8 cellular contexts compared by ENCODE assay signal in the genomic region with DNA sequence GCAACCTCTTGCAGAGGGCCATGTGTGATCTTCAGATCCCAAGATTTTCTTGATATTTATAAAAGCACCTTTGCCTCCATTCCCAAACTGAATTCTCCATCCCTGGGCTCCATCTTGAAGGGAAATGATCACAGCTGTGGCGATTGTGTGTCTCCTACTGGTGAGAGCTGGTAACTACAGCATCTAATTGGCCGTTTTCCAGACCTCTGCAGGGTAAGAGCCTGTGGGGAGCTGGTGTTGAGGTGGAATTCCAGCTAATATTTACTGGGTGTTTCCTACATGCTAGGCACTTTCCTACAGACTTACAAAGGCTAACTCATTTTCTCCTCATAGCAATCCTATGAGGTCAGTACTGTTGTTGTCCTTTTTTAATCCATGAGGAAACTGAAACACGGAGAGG. TPM values are rescaled to one million over a fixed set of nuclear protein-coding genes. Genes with fewer than 3 reads are reported as not detected.
A peak's percentile ranks its signal among the peaks of the same experiment; 100 is the strongest.
DNase-seq lines count a peak whose midpoint lies in the region; ATAC-seq and TF ChIP-seq lines count a peak whose summit lies in the region.

No MANE protein-coding gene starts in this region.

- H3K27me3 ChIP-seq in SK-N-SH (ENCODE audit: insufficient read depth), result no peaks in the 10 kb centered on the region; the same call in 1 of the 2 replicates

- no peaks in the 10 kb centered on the region for H3K9me3 Mint-ChIP-seq in HFFc6

- H3K9me3 ChIP-seq in SK-N-SH, result no peaks in the 10 kb centered on the region

- H3K4me1 ChIP-seq in SK-N-SH (ENCODE audit: control insufficient read depth in 1 of 2, insufficient read depth in 2 of 2, low read depth in 1 of 2, low read length in 1 of 2), result no peaks in the 10 kb centered on the region

- no peak overlapping the region for H3K9ac ChIP-seq in SK-N-SH

- no peaks in the 10 kb centered on the region for H3K36me3 Mint-ChIP-seq in HFFc6 (ENCODE audit: low read depth)

- ATAC-seq in GM21528 (IDR thresholded peaks at IDR 0.05; ENCODE audit: low FRiP score, unreplicated experiment), result no peak

- peaks cover 9% of the 10 kb centered on the region for H3K4me1 Mint-ChIP-seq in HFFc6 (ENCODE audit: low read depth)

- no peaks in the 10 kb centered on the region for H3K36me3 ChIP-seq in SK-N-SH (replicated peaks in 1 of 2; ENCODE audit: control insufficient read depth in 1 of 2, insufficient read depth in 2 of 2, low read length in 1 of 2)

- TF ChIP-seq RAD21 in SK-N-SH (IDR thresholded peaks at IDR 0.05; ENCODE audit: low read length), result peak; percentile 50

- H3K27ac ChIP-seq in SK-N-SH (ENCODE audit: low read depth in 2 of 2, low read length in 1 of 2), result no peak overlapping the region

- H3K9me2 ChIP-seq in SK-N-SH, result no peaks in the 10 kb centered on the region

- DNase-seq in NCI-H2029 treated with DMSO at 0.1 percent for 48 hours (lab: John Stamatoyannopoulos, UW) (peak; percentile 22), NCI-H2029 (lab: John Stamatoyannopoulos, UW) (no peak), HFFc6 (peak; percentile 63), SK-N-SH (peak; percentile 55), fibroblast of pulmonary artery (ENCODE audit: low read depth) (peak; percentile 54), smooth muscle cell of the brain vasculature (ENCODE audit: low read depth, low spot score) (peak; percentile 15), cerebellar nuclear complex (lab: John Stamatoyannopoulos, UW) (no peak)

- TF ChIP-seq CTCF in HFFc6 (IDR thresholded peaks at IDR 0.05) (peak; percentile 87), SK-N-SH (IDR thresholded peaks at IDR 0.05) (peak; percentile 62), fibroblast of pulmonary artery (IDR thresholded peaks at IDR 0.05; ENCODE audit: low read length, missing control alignments) (peak; percentile 66)

- H3K4me2 ChIP-seq in SK-N-SH, result no peak overlapping the region

- H3K4me3 ChIP-seq in SK-N-SH (ENCODE audit: low read depth in 2 of 2, low read length in 1 of 2), result no peak overlapping the region; a peak in 1 of 4 replicates
- no peak overlapping the region for H3K4me3 ChIP-seq in fibroblast of pulmonary artery (replicated peaks; ENCODE audit: low read depth, low read length)

- TF ChIP-seq EP300 in SK-N-SH (IDR thresholded peaks at IDR 0.05; ENCODE audit: borderline replicate concordance in 1 of 2, low read depth in 1 of 2, low read length in 1 of 2), result no peak

- CTCF ChIA-PET in SK-N-SH (lab: Yijun Ruan, JAX), result interaction anchor here (0.8 to 10.5 kb wide), 14 partner anchors 11 to 896 kb away, joined by 3 to 152 read pairs (median 5); a partner anchor contains a TSS

- no peak overlapping the region for H3K27ac Mint-ChIP-seq in HFFc6

- H3K4me3 Mint-ChIP-seq in HFFc6, result no peak overlapping the region

- H3K27me3 Mint-ChIP-seq in HFFc6 (ENCODE audit: insufficient read depth), result peaks cover 10% of the 10 kb centered on the region

- POLR2A ChIA-PET in SK-N-SH (lab: Yijun Ruan, JAX), result no interaction called here

- H3K79me2 ChIP-seq in SK-N-SH (ENCODE audit: insufficient read depth), result no peaks in the 10 kb centered on the region

- no peak overlapping the region for H2AFZ ChIP-seq in SK-N-SH (ENCODE audit: low read depth)

- 27% methylated on average over 3 of the region's 3 CpGs for WGBS in SK-N-SH (ENCODE audit: low lambda C conversion rate)

- no peaks in the 10 kb centered on the region for H3F3A ChIP-seq in SK-N-SH (replicated peaks; ENCODE audit: insufficient read depth)

- H4K20me1 ChIP-seq in SK-N-SH (ENCODE audit: insufficient read depth), result no peaks in the 10 kb centered on the region

TF ChIP-seq in SK-N-SH, 30 proteins besides CTCF, POLR2A, EP300 and RAD21:
- no peak for TF ChIP-seq SMC3 (IDR thresholded peaks at IDR 0.05; ENCODE audit: low read depth, low read length)
- TF ChIP-seq FOSL2 (IDR thresholded peaks at IDR 0.05; ENCODE audit: borderline replicate concordance, low read depth), result no peak
- no peak for TF ChIP-seq FOXM1 (IDR thresholded peaks at IDR 0.05; ENCODE audit: low read depth)
- TF ChIP-seq RCOR1 (IDR thresholded peaks at IDR 0.05; ENCODE audit: low read length), result no peak
- TF ChIP-seq NFIC (IDR thresholded peaks at IDR 0.05; ENCODE audit: borderline replicate concordance), result peak; percentile 49

RNA-seq across cellular contexts. Expression of a gene that starts 59.2 kb away (rescaled TPM):
- total RNA-seq in HFFc6 (2021; fragmentation: NEBNext Ultra II Directional; extraction: Animal tissue kit (Norgen Biotek cat#: 25700)), result not detected
- polyA plus RNA-seq in SK-N-SH (2012; rRNA removed), result not detected in 2 replicates
- polyA plus RNA-seq in SK-N-SH (2012; cell fraction: cytosol; rRNA removed), result not detected in 2 replicates
- polyA plus RNA-seq in SK-N-SH (2012; cell fraction: nucleus; rRNA removed), result not detected in 2 replicates

Comparison
In these comparisons a context has a peak if more than half of its experiments do, and no peak if none do; other contexts are left out.
1. DNase-seq: peak in NCI-H2029 treated with DMSO at 0.1 percent for 48 hours (single experiment), HFFc6 (single experiment), SK-N-SH (single experiment), fibroblast of pulmonary artery (single experiment) and smooth muscle cell of the brain vasculature (single experiment); none in NCI-H2029 (single experiment) and cerebellar nuclear complex (0 of 2).
2. Peak in every context shown above with its lines, with median percentiles within 50 percentile points of each other: CTCF ChIP-seq.